8 cellular contexts compared by ENCODE assay signal in genomic region chr1:39508857-39509305, GRCh38. TPM values are rescaled to one million over a fixed set of nuclear protein-coding genes. Genes with fewer than 3 reads are reported as not detected.
DNase-seq lines count a peak whose midpoint lies in the region; ATAC-seq and TF ChIP-seq lines count a peak whose summit lies in the region.

No MANE protein-coding gene starts in this region.

- peaks cover 0 to 7% (median 3%) of the 10 kb centered on the region in 4 donors for H3K4me1 ChIP-seq in stomach

- TF ChIP-seq POLR2A in stomach (IDR thresholded peaks at IDR 0.05) = no peak

- no peak for TF ChIP-seq CTCF in chondrocyte (IDR thresholded peaks at IDR 0.05)
- TF ChIP-seq CTCF in stomach (IDR thresholded peaks at IDR 0.05) = no peak
- TF ChIP-seq CTCF in WTC11 (IDR thresholded peaks at IDR 0.05) = no peak

- no peak overlapping the region for H3K4me3 ChIP-seq in stomach

- intact Hi-C loops in stomach (cut with DNase I; ENCODE audit: low total_unique reads) = no loop called here

- no peaks in the 10 kb centered on the region for H3K9me3 Mint-ChIP-seq in activated T-cell treated with anti-CD3 and anti-CD28 coated beads, Interleukin-2, amount 50 U/mL, for 24 hours
- H3K9me3 Mint-ChIP-seq in activated T-cell treated with anti-CD3 and anti-CD28 coated beads, Interleukin-2, amount 50 U/mL, for 4 hours = no peaks in the 10 kb centered on the region
- H3K9me3 Mint-ChIP-seq in chondrocyte (ENCODE audit: low read depth) (no peaks in the 10 kb centered on the region), WTC11 (no peaks in the 10 kb centered on the region)

- H3K27ac Mint-ChIP-seq in activated T-cell treated with anti-CD3 and anti-CD28 coated beads, Interleukin-2, amount 50 U/mL, for 24 hours = peak overlapping the region; percentile 57
- H3K27ac Mint-ChIP-seq in chondrocyte (ENCODE audit: unreplicated experiment) (no peak overlapping the region), WTC11 (no peak overlapping the region)

- peak overlapping the region in 3 of 5 donors; percentile 25 to 43 (median 29) for H3K27ac ChIP-seq in stomach

- no peak for ATAC-seq in activated T-cell treated with anti-CD3 and anti-CD28 coated beads, Interleukin-2, amount 50 U/mL, for 4 hours
- ATAC-seq in HG03439 (IDR thresholded peaks at IDR 0.05; ENCODE audit: unreplicated experiment) (peak; percentile 13), WTC11 (no peak)

- DNase-seq in activated T-cell treated with anti-CD3 and anti-CD28 coated beads, Interleukin-2, amount 50 U/mL, for 24 hours = no peak
- no peak for DNase-seq in activated T-cell treated with anti-CD3 and anti-CD28 coated beads, Interleukin-2, amount 50 U/mL, for 4 hours
- DNase-seq in chondrocyte (ENCODE audit: low spot score) (peak; percentile 56), stomach (no peak), GF-D8 (lab: John Stamatoyannopoulos, UW) (no peak), WTC11 (ENCODE audit: low spot score) (no peak), putamen (ENCODE audit: low spot score) (no peak)

- peaks cover 14% of the 10 kb centered on the region for H3K4me1 Mint-ChIP-seq in activated T-cell treated with anti-CD3 and anti-CD28 coated beads, Interleukin-2, amount 50 U/mL, for 24 hours (ENCODE audit: low read depth)
- H3K4me1 Mint-ChIP-seq in activated T-cell treated with anti-CD3 and anti-CD28 coated beads, Interleukin-2, amount 50 U/mL, for 4 hours (ENCODE audit: low read depth) = peaks cover 17% of the 10 kb centered on the region
- H3K4me1 Mint-ChIP-seq in chondrocyte (ENCODE audit: low read depth) (peaks cover 13% of the 10 kb centered on the region), WTC11 (peaks cover 12% of the 10 kb centered on the region)

- H3K36me3 Mint-ChIP-seq in activated T-cell treated with anti-CD3 and anti-CD28 coated beads, Interleukin-2, amount 50 U/mL, for 24 hours (ENCODE audit: low read depth) = no peaks in the 10 kb centered on the region
- H3K36me3 Mint-ChIP-seq in activated T-cell treated with anti-CD3 and anti-CD28 coated beads, Interleukin-2, amount 50 U/mL, for 4 hours (ENCODE audit: insufficient read depth) = no peaks in the 10 kb centered on the region
- H3K36me3 Mint-ChIP-seq in chondrocyte (ENCODE audit: low read depth) (no peaks in the 10 kb centered on the region), WTC11 (no peaks in the 10 kb centered on the region)

- 56 to 75% (median 67%) methylated on average over 8 to 11 of the region's 11 CpGs for WGBS in stomach, 5 donors

- POLR2A ChIA-PET in WTC11 (lab: Charles Lee) = no interaction called here

- no peaks in the 10 kb centered on the region for H3K9me3 ChIP-seq in stomach

- CTCF ChIA-PET in WTC11 (lab: Charles Lee) = interaction anchor here (1.4 to 1.5 kb wide), 2 partner anchors 30 to 149 kb away, joined by 3 to 9 read pairs; no protein-coding TSS in a partner anchor

- H3K27me3 Mint-ChIP-seq in activated T-cell treated with anti-CD3 and anti-CD28 coated beads, Interleukin-2, amount 50 U/mL, for 24 hours = peaks cover 6% of the 10 kb centered on the region
- H3K27me3 Mint-ChIP-seq in activated T-cell treated with anti-CD3 and anti-CD28 coated beads, Interleukin-2, amount 50 U/mL, for 4 hours (ENCODE audit: low read depth) = no peaks in the 10 kb centered on the region
- H3K27me3 Mint-ChIP-seq in chondrocyte (ENCODE audit: low read depth) (no peaks in the 10 kb centered on the region), WTC11 (ENCODE audit: low read depth) (peaks cover 13% of the 10 kb centered on the region)

- H3K27me3 ChIP-seq in stomach = peaks cover 0 to 4% (median 0%) of the 10 kb centered on the region in 3 donors

- no peak overlapping the region for H3K4me3 Mint-ChIP-seq in activated T-cell treated with anti-CD3 and anti-CD28 coated beads, Interleukin-2, amount 50 U/mL, for 24 hours
- no peak overlapping the region for H3K4me3 Mint-ChIP-seq in activated T-cell treated with anti-CD3 and anti-CD28 coated beads, Interleukin-2, amount 50 U/mL, for 4 hours
- H3K4me3 Mint-ChIP-seq in chondrocyte (ENCODE audit: unreplicated experiment) (no peak overlapping the region), WTC11 (no peak overlapping the region)

- H3K36me3 ChIP-seq in stomach = no peaks in the 10 kb centered on the region

- no peak for TF ChIP-seq EP300 in stomach (IDR thresholded peaks at IDR 0.05)

TF ChIP-seq in WTC11, 78 proteins besides CTCF, POLR2A, EP300 and RAD21 (continues in another document):
- TF ChIP-seq KAT7 (CRISPR knock-in tag; IDR thresholded peaks at IDR 0.05; ENCODE audit: borderline replicate concordance) = no peak
- TF ChIP-seq ZNF317 (CRISPR knock-in tag; IDR thresholded peaks at IDR 0.05; ENCODE audit: borderline replicate concordance, low read depth) = no peak
- no peak for TF ChIP-seq NR2C2 (CRISPR knock-in tag; IDR thresholded peaks at IDR 0.05)
- TF ChIP-seq OVOL2 (CRISPR knock-in tag; IDR thresholded peaks at IDR 0.05; ENCODE audit: borderline replicate concordance) = no peak
- no peak for TF ChIP-seq ARID4B (CRISPR knock-in tag; IDR thresholded peaks at IDR 0.05; ENCODE audit: borderline replicate concordance)
- TF ChIP-seq NR3C1 (CRISPR knock-in tag; conservative IDR thresholded peaks at IDR 0.05; ENCODE audit: low read depth) = no peak
- TF ChIP-seq ZNF138 (CRISPR knock-in tag; conservative IDR thresholded peaks at IDR 0.05) = no peak
- no peak for TF ChIP-seq ZBTB43 (CRISPR knock-in tag; IDR thresholded peaks at IDR 0.05)
- no peak for TF ChIP-seq HMGXB4 (CRISPR knock-in tag; IDR thresholded peaks at IDR 0.05)
- no peak for TF ChIP-seq MLX (CRISPR knock-in tag; IDR thresholded peaks at IDR 0.05)
- TF ChIP-seq SP1 (CRISPR knock-in tag; conservative IDR thresholded peaks at IDR 0.05) = no peak
- no peak for TF ChIP-seq TEAD1 (CRISPR knock-in tag; IDR thresholded peaks at IDR 0.05)
- TF ChIP-seq ZBTB21 (CRISPR knock-in tag; IDR thresholded peaks at IDR 0.05; ENCODE audit: borderline replicate concordance) = no peak
- TF ChIP-seq CREM (CRISPR knock-in tag; IDR thresholded peaks at IDR 0.05) = no peak

RNA-seq across cellular contexts. Expression of gene BMP8A, which starts 17.4 kb away (rescaled TPM):
- total RNA-seq in activated T-cell treated with anti-CD3 and anti-CD28 coated beads, Interleukin-2, amount 50 U/mL, for 4 hours = under 1 TPM in 2 of 3 donors, not detected in 1; 0.21 to 0.27 TPM
- total RNA-seq in chondrocyte (0.12 TPM in 1 of 3 replicates, not detected in the others), stomach (not detected), WTC11 (2021) (0.94 to 1.2 TPM (median 1.0 TPM) in 3 replicates)
- not detected for polyA plus RNA-seq in stomach
